8 cellular contexts compared by ENCODE assay signal in the genomic region with DNA sequence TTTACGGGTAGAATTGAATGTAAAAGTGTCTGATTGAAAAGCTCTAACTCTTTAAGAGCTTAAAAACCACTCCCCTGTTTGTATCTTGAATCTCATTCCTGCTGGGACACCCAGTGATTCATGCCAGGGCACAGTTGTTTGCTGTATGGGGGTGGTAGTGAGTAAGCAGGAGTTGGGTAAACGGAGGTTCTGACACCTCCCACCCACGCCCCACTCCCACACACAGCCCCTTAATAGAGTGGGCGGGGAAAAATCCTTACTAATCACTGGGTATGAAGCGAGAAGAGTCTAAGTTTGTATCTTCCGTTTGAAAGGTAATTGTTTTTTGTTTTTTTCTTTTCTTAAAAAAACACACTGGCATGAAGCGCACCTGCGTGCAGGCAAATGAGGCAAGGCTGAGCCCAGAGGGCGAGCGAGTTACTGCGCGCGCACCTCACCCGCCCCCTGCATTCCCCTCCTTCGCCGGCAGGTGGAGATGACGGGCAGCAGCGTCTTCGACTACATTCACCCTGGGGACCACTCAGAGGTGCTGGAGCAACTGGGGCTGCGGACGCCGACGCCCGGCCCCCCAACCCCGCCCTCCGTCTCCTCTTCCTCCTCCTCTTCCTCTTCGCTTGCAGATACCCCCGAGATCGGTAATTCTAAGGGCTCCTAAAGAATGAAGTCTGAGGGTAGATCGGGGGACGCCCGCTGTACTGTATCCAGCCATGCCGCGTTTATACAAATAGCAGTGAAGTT. TPM values are rescaled to one million over a fixed set of nuclear protein-coding genes. Genes with fewer than 3 reads are reported as not detected.
DNase-seq lines count a peak whose midpoint lies in the region; ATAC-seq, FAIRE-seq and TF ChIP-seq lines count a peak whose summit lies in the region.

No MANE protein-coding gene starts in this region.

- peak; percentile 60 for FAIRE-seq in H1 (lab: Jason Lieb, UNC)

- POLR2A ChIA-PET in H1 (lab: Charles Lee; ENCODE audit: partially characterized antibody): interaction anchor here (0.6 to 2.9 kb wide), 13 partner anchors 10 to 77 kb away, joined by 3 to 17 read pairs (median 4); a partner anchor contains a TSS

- TF ChIP-seq POLR2A in H1 (IDR thresholded peaks at IDR 0.05; ENCODE audit: control extremely low read depth in 1 of 2, low read depth in 2 of 2, low read length in 2 of 2): no peak

- TF ChIP-seq RAD21 in H1 (IDR thresholded peaks at IDR 0.05 in 1 of 2, conservative IDR thresholded peaks at IDR 0.05 in 1 of 2; ENCODE audit: low read depth in 2 of 2, low read length in 2 of 2): peak; percentile 61 to 63

- H3K23me2 ChIP-seq in H1 (ENCODE audit: low read depth, low read length): peaks cover 4% of the 10 kb centered on the region; the same call in 1 of the 2 replicates

- H3K56ac ChIP-seq in H1 (replicated peaks; ENCODE audit: insufficient read length, low read depth, low read length) (no peak overlapping the region), mesendoderm (ENCODE audit: low read length) (peak overlapping the region; percentile 57)

- no peaks in the 10 kb centered on the region for H3K36me3 ChIP-seq in H1 (ENCODE audit: control insufficient read depth in 2 of 4, insufficient read depth in 4 of 4, low read length in 3 of 4)
- H3K36me3 ChIP-seq in mesendoderm (ENCODE audit: control insufficient read depth, insufficient read depth, low read length): no peaks in the 10 kb centered on the region

- no peaks in the 10 kb centered on the region for H3K36me3 Mint-ChIP-seq in CD14-positive monocyte

- H4K5ac ChIP-seq in H1 (ENCODE audit: insufficient read length, low read depth, low read length): no peak overlapping the region
- no peak overlapping the region for H4K5ac ChIP-seq in mesendoderm (ENCODE audit: low read length)

- CTCF ChIA-PET in H1 (lab: Charles Lee; ENCODE audit: partially characterized antibody): interaction anchor here (0.5 to 6.5 kb wide), 32 partner anchors 9 to 755 kb away, joined by 3 to 48 read pairs (median 4); a partner anchor contains a TSS

- peak overlapping the region; percentile 88 to 93 for H3K4me3 Mint-ChIP-seq in CD14-positive monocyte

- H2BK5ac ChIP-seq in H1 (ENCODE audit: low read depth, low read length): peak overlapping the region; percentile 60; the same call in 1 of the 2 replicates
- H2BK5ac ChIP-seq in mesendoderm (ENCODE audit: low read length): no peak overlapping the region

- H3K18ac ChIP-seq in H1 (ENCODE audit: extremely low read depth, low read length): peak overlapping the region; percentile 86
- no peak overlapping the region for H3K18ac ChIP-seq in mesendoderm (ENCODE audit: low read length)

- H2BK20ac ChIP-seq in H1 (ENCODE audit: low read length): no peak overlapping the region

- no peak overlapping the region for H4K8ac ChIP-seq in H1 (ENCODE audit: extremely low read depth, insufficient read depth, low read length)
- no peak overlapping the region for H4K8ac ChIP-seq in mesendoderm (ENCODE audit: low read depth, low read length)

- peak; percentile 82 for ATAC-seq in GM19395 (IDR thresholded peaks at IDR 0.05; ENCODE audit: unreplicated experiment)

- no peak overlapping the region for H4K91ac ChIP-seq in H1 (replicated peaks; ENCODE audit: insufficient read length, low read length)

- H3K4me3 ChIP-seq in H1 (ENCODE audit: extremely low read depth in 1 of 4, insufficient read depth in 2 of 4, low read depth in 3 of 4, low read length in 4 of 4): peak overlapping the region; percentile 23 to 65 (median 47); a peak in 7 of 8 replicates
- no peak overlapping the region for H3K4me3 ChIP-seq in mesendoderm (ENCODE audit: low read length)

- H3K9me3 Mint-ChIP-seq in CD14-positive monocyte: peaks cover 0 to 2% (median 0%) of the 10 kb centered on the region in 7 donors

- H3K4ac ChIP-seq in H1 (replicated peaks; ENCODE audit: insufficient read length, low read depth, low read length): no peak overlapping the region
- H3K4ac ChIP-seq in mesendoderm (ENCODE audit: low read depth, low read length): no peak overlapping the region

- H3K4me1 ChIP-seq in H1 (replicated peaks in 1 of 4; ENCODE audit: control insufficient read depth in 3 of 4, insufficient read depth in 4 of 4, low read length in 3 of 4) (peaks cover 3 to 7% (median 6%) of the 10 kb centered on the region in 4 experiments; a peak in 6 of 7 replicates), mesendoderm (ENCODE audit: control insufficient read depth, low read depth, low read length) (peaks cover 2% of the 10 kb centered on the region)

- no peak overlapping the region; the same call in 1 of the 2 replicates for H2AFZ ChIP-seq in H1 (ENCODE audit: low read length)

- H3K27ac ChIP-seq in H1 (ENCODE audit: low read depth, low read length): no peak overlapping the region
- H3K27ac ChIP-seq in mesendoderm (ENCODE audit: low read depth, low read length): no peak overlapping the region

- H2AK5ac ChIP-seq in H1 (ENCODE audit: low read depth, low read length): no peak overlapping the region
- H2AK5ac ChIP-seq in mesendoderm (ENCODE audit: low read length): no peak overlapping the region

- DNase-seq in CD14-positive monocyte (ENCODE audit: low spot score): peak; percentile 75
- peak; percentile 97 for DNase-seq in HT-29 (ENCODE audit: low spot score)
- peak; percentile 82 for DNase-seq in NK-92 treated with Interleukin-12 subunit alpha and Interleukin-12 subunit beta, amount 100 ng/mL, for 24 hours (lab: John Stamatoyannopoulos, UW)
- DNase-seq in activated CD8-positive, alpha-beta memory T cell treated with anti-CD3 and anti-CD28 coated beads for 4 hours (ENCODE audit: low read depth in 2 of 2): peak; percentile 91 to 93
- DNase-seq in H1 (ENCODE audit: low read depth in 1 of 2, low spot score in 2 of 2): peak in 1 of 2 experiments; percentile 100
- DNase-seq in mesendoderm: peak; percentile 82
- DNase-seq in stimulated activated CD8-positive, alpha-beta memory T cell treated with anti-CD3 and anti-CD28 coated beads, Interleukin-12 subunit alpha, Interleukin-12 subunit beta, amount 100 ng/mL, for 4 hours (ENCODE audit: low read depth): peak; percentile 90

- no peak overlapping the region for H2BK120ac ChIP-seq in H1 (replicated peaks; ENCODE audit: low read depth, low read length)
- H2BK120ac ChIP-seq in mesendoderm (ENCODE audit: low read depth, low read length): no peak overlapping the region

- no peak overlapping the region for H3K14ac ChIP-seq in H1 (ENCODE audit: insufficient read length)

- no peak for TF ChIP-seq EP300 in H1 (IDR thresholded peaks at IDR 0.05; ENCODE audit: borderline replicate concordance in 1 of 2, low read depth in 2 of 2, low read length in 2 of 2)

- intact Hi-C loops in CD14-positive monocyte (cut with micrococcal nuclease): loop anchor here in 1 of 2 donors (5.0 kb wide), 1 partner anchor 92 kb away; no protein-coding TSS in a partner anchor

- H3K79me1 ChIP-seq in H1 (ENCODE audit: low read depth, low read length): no peaks in the 10 kb centered on the region
- no peaks in the 10 kb centered on the region for H3K79me1 ChIP-seq in mesendoderm (ENCODE audit: low read length)

- no peak overlapping the region for H3K23ac ChIP-seq in H1 (ENCODE audit: insufficient read length)
- no peak overlapping the region for H3K23ac ChIP-seq in mesendoderm (ENCODE audit: low read length)

- no peaks in the 10 kb centered on the region for H3K9me3 ChIP-seq in H1 (ENCODE audit: insufficient read depth in 2 of 2, low read depth in 1 of 2, low read length in 1 of 2)

- H3K9ac ChIP-seq in H1 (replicated peaks in 1 of 4; ENCODE audit: extremely low read depth in 1 of 4, low read depth in 3 of 4, low read length in 3 of 4) (no peak overlapping the region; a peak in 1 of 7 replicates), mesendoderm (ENCODE audit: low read length) (peak overlapping the region; percentile 61)

- H2BK15ac ChIP-seq in H1 (ENCODE audit: low read length): no peak overlapping the region
- H2BK15ac ChIP-seq in mesendoderm (replicated peaks; ENCODE audit: low read depth): no peak overlapping the region

- H3K27me3 Mint-ChIP-seq in CD14-positive monocyte (ENCODE audit: low read depth in 3 of 3): peaks cover 38 to 57% (median 41%) of the 10 kb centered on the region in 3 donors

- TF ChIP-seq CTCF in CD14-positive monocyte (IDR thresholded peaks at IDR 0.05) (peak; percentile 99), H1 (IDR thresholded peaks at IDR 0.05; ENCODE audit: control extremely low read depth in 1 of 3, insufficient read depth in 1 of 3, low read depth in 1 of 3, low read length in 3 of 3) (peak; percentile 79 to 94 (median 91))

- H3K4me2 ChIP-seq in H1 (ENCODE audit: insufficient read depth in 1 of 2, low read depth in 2 of 2, low read length in 2 of 2) (peak overlapping the region; percentile 57 to 77), mesendoderm (ENCODE audit: low read length) (peak overlapping the region; percentile 66)

- 10% methylated on average over 26 of the region's 34 CpGs; no CpG with 5 or more reads in 1 of the 2 experiments for whole genome bisulfite sequencing in H1 (ENCODE audit: extremely low coverage in 1 of 2, insufficient coverage in 1 of 2, insufficient read length in 1 of 2, insufficient replicate concordance in 2 of 2, low coverage in 1 of 2, low lambda C conversion rate in 2 of 2, missing lambda C conversion rate in 1 of 2), 2 experiments
- no CpG with 5 or more reads among the region's 34 CpGs for WGBS in mesendoderm (ENCODE audit: extremely low coverage, insufficient coverage, low lambda C conversion rate)

- peaks cover 0 to 2% of the 10 kb centered on the region in 2 experiments for H4K20me1 ChIP-seq in H1 (replicated peaks in 1 of 2; ENCODE audit: control insufficient read depth in 1 of 2, insufficient read depth in 2 of 2, low read length in 2 of 2)

- peaks cover 17% of the 10 kb centered on the region for H3K4me1 Mint-ChIP-seq in CD14-positive monocyte

- H3K79me2 ChIP-seq in H1 (ENCODE audit: control insufficient read depth in 1 of 2, insufficient read depth in 2 of 2, low read length in 2 of 2) (no peaks in the 10 kb centered on the region), mesendoderm (ENCODE audit: control insufficient read depth, insufficient read depth, low read length) (no peaks in the 10 kb centered on the region)

- H3K27me3 ChIP-seq in H1 (replicated peaks in 1 of 4; ENCODE audit: control insufficient read depth in 3 of 4, extremely low read depth in 1 of 4, insufficient read depth in 3 of 4, low read length in 3 of 4) (no peaks in the 10 kb centered on the region; a peak in 1 of 7 replicates), mesendoderm (ENCODE audit: insufficient read depth, low read length, poor library complexity) (no peaks in the 10 kb centered on the region)

- H2BK12ac ChIP-seq in H1 (ENCODE audit: low read depth, low read length): no peak overlapping the region

- H3K27ac Mint-ChIP-seq in CD14-positive monocyte: peak overlapping the region in 5 of 7 donors; percentile 12 to 94 (median 46)

RNA-seq across cellular contexts. Expression of a gene that starts 12.8 kb away (rescaled TPM):
- polyA plus RNA-seq in CD14-positive monocyte: 100 to 1,000 TPM; 103 to 159 TPM
- 261 and 277 TPM in 2 replicates for total RNA-seq in HT-29 (2014; rRNA removed; shearing (Covaris generic))
- 57.5 and 61.7 TPM in 2 replicates for total RNA-seq in H1 (2021; fragmentation: NEBNext Ultra II Directional; extraction: Animal tissue kit (Norgen Biotek cat#: 25700))
- polyA plus RNA-seq in H1 (2011; rRNA removed): 152 and 209 TPM in 2 replicates
- 87.1 TPM for polyA plus RNA-seq in H1 (2011; cell fraction: cytosol; rRNA removed)
- polyA plus RNA-seq in H1 (2011; cell fraction: nucleus; rRNA removed): 85.1 TPM
- 19.0 to 57.5 TPM (median 50.3 TPM) in 4 replicates for polyA plus RNA-seq in H1 (2012, experiment 1 of 2)
- polyA plus RNA-seq in H1 (2012, experiment 2 of 2): 55.3 TPM
- polyA plus RNA-seq in H1 (2013, experiment 1 of 2): 61.7 TPM
- 60.3 TPM for polyA plus RNA-seq in H1 (2013, experiment 2 of 2)
- 2.0 and 2.2 TPM in 2 replicates for polyA minus RNA-seq in H1 (2011; rRNA and poly(A)+ RNA removed)
- polyA minus RNA-seq in H1 (2011; cell fraction: cytosol; rRNA and poly(A)+ RNA removed): 19.2 TPM
- 26.7 TPM for polyA minus RNA-seq in H1 (2011; cell fraction: nucleus; rRNA and poly(A)+ RNA removed)
- polyA plus RNA-seq in mesendoderm (2013, experiment 1 of 2): 40.2 TPM
- polyA plus RNA-seq in mesendoderm (2013, experiment 2 of 2): 43.4 TPM

RNA-seq across cellular contexts. Expression of a gene that starts 16.0 kb away (rescaled TPM):
- not detected for polyA plus RNA-seq in CD14-positive monocyte
- 0.50 TPM in 1 of 2 replicates, not detected in the other for total RNA-seq in HT-29 (2014; rRNA removed; shearing (Covaris generic))
- 9.0 and 9.9 TPM in 2 replicates for total RNA-seq in H1 (2021; fragmentation: NEBNext Ultra II Directional; extraction: Animal tissue kit (Norgen Biotek cat#: 25700))
- polyA plus RNA-seq in H1 (2011; rRNA removed): 13.9 and 26.8 TPM in 2 replicates
- 17.3 TPM for polyA plus RNA-seq in H1 (2011; cell fraction: cytosol; rRNA removed)
- polyA plus RNA-seq in H1 (2011; cell fraction: nucleus; rRNA removed): 27.9 TPM
- 7.4 to 12.8 TPM (median 11.3 TPM) in 4 replicates for polyA plus RNA-seq in H1 (2012, experiment 1 of 2)
- 9.8 TPM for polyA plus RNA-seq in H1 (2012, experiment 2 of 2)
- polyA plus RNA-seq in H1 (2013, experiment 1 of 2): 6.6 TPM
- 5.8 TPM for polyA plus RNA-seq in H1 (2013, experiment 2 of 2)
- polyA minus RNA-seq in H1 (2011; rRNA and poly(A)+ RNA removed): 2.4 and 4.5 TPM in 2 replicates
- 9.7 TPM for polyA minus RNA-seq in H1 (2011; cell fraction: cytosol; rRNA and poly(A)+ RNA removed)
- polyA minus RNA-seq in H1 (2011; cell fraction: nucleus; rRNA and poly(A)+ RNA removed): 9.2 TPM
- 2.4 TPM for polyA plus RNA-seq in mesendoderm (2013, experiment 1 of 2)
- 2.5 TPM for polyA plus RNA-seq in mesendoderm (2013, experiment 2 of 2)
